1 cellular context compared by ENCODE assay signal in the genomic region with DNA sequence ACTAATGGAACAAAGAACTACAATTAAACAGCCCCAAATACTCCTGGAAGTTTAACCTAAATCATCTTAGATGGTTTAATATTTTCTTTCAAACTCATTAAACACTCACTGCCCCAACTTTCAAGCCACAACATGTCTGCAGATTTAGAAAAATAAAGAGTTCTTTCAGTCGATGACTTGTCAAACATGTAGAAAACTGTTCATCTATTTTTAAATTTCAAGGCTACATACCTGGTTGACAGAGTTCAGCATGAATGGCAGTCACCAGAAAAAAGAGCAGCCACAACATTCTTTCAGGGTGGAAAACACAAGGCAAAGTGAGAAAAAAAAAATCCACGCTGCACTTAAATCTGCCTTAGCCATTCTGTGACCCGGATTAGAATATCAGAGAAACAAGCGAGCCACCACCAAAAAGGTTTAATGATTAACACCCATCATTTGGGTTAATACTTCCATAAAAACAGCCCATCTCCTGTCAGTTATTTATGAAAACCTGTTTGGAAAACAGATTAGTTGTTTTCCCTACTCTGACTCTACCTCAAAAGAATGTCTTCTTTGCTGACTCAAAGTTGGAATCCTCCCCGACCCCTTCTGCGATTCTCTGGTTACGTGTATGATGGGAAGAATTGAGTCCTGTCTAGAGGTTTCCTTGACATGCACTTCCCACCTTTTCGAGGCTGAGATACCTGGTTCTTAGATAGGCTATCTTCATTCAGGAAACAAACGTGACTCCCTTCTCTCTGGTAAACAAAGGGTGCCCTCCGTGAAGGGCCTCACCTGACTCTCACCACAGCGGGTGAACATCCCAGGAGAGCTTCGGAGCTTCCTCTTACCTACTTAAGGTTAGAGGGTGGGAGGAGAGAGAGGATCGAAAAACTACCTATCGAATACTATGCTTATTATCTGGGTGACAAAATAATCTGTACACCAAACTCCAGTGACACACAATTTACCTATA.
TF ChIP-seq lines count a peak whose summit lies in the region.

A gene with protein sequence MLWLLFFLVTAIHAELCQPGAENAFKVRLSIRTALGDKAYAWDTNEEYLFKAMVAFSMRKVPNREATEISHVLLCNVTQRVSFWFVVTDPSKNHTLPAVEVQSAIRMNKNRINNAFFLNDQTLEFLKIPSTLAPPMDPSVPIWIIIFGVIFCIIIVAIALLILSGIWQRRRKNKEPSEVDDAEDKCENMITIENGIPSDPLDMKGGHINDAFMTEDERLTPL (minus strand): TSS at position 319 of the 958 bp plus-strand sequence. CDS start 30 bp downstream, at position 289.

TF ChIP-seq in HepG2, 621 proteins besides CTCF, POLR2A, EP300 and RAD21:
- 0 out of 2 replicates have a peak, but pooled peaks have one; percentile 49 for TF ChIP-seq ZNF652 (CRISPR knock-in tag; IDR thresholded peaks at IDR 0.05; ENCODE audit: borderline replicate concordance, low read depth)
- no peak for TF ChIP-seq ZIK1 (CRISPR knock-in tag; IDR thresholded peaks at IDR 0.05; ENCODE audit: borderline replicate concordance, low read depth)
